8 cellular contexts compared by ENCODE assay signal in genomic region chr19:55549500-55550320, GRCh38. TPM values are rescaled to one million over a fixed set of nuclear protein-coding genes. Genes with fewer than 3 reads are reported as not detected.
A peak's percentile ranks its signal among the peaks of the same experiment; 100 is the strongest.
DNase-seq lines count a peak whose midpoint lies in the region; ATAC-seq, FAIRE-seq and TF ChIP-seq lines count a peak whose summit lies in the region.

No MANE protein-coding gene starts in this region.

- H3K79me1 ChIP-seq in H9 (ENCODE audit: insufficient read depth, low read depth, low read length, poor library complexity, severe bottlenecking), result no peaks in the 10 kb centered on the region

- no peaks in the 10 kb centered on the region for H3K79me2 ChIP-seq in H9 (ENCODE audit: insufficient read depth, low read length)

- H3K4ac ChIP-seq in H9 (ENCODE audit: low read depth, low read length), result no peak overlapping the region; the same call in 1 of the 2 replicates

- peaks cover 7% of the 10 kb centered on the region for H3K23me2 ChIP-seq in H9 (ENCODE audit: insufficient read length, low read depth, low read length, poor library complexity, severe bottlenecking)

- H2BK15ac ChIP-seq in H9 (ENCODE audit: low read depth, low read length), result no peak overlapping the region

- H3K9me3 ChIP-seq in H9 (ENCODE audit: control insufficient read depth, low read depth, low read length) (no peaks in the 10 kb centered on the region), gastroesophageal sphincter (no peaks in the 10 kb centered on the region), small intestine (ENCODE audit: control insufficient read depth, low read depth) (no peaks in the 10 kb centered on the region)

- no peak overlapping the region for H2BK20ac ChIP-seq in H9 (ENCODE audit: low read depth, low read length, poor library complexity, severe bottlenecking)

- H2AFZ ChIP-seq in H9 (ENCODE audit: low read length), result peak overlapping the region; percentile 14

- H3K4me3 Mint-ChIP-seq in H9, result peak overlapping the region; percentile 63 to 82
- no peak overlapping the region for H3K4me3 Mint-ChIP-seq in activated T-helper 1 cell treated with anti-CD3 and anti-CD28 coated beads, Interleukin-12 subunit alpha, Interleukin-12 subunit beta, Interleukin-2, Interleukin-4 antibody, amounts not matched to agents 30 ng/mL and 10 ng/mL and 1 ng/mL, durations not matched to agents 14 hours and 24 hours and 36 hours
- no peak overlapping the region for H3K4me3 Mint-ChIP-seq in effector memory CD8-positive, alpha-beta T cell

- no peaks in the 10 kb centered on the region for H3K36me3 Mint-ChIP-seq in H9 (ENCODE audit: insufficient read depth in 1 of 3, low read depth in 3 of 3)
- no peaks in the 10 kb centered on the region for H3K36me3 Mint-ChIP-seq in activated T-helper 1 cell treated with anti-CD3 and anti-CD28 coated beads, Interleukin-12 subunit alpha, Interleukin-12 subunit beta, Interleukin-2, Interleukin-4 antibody, amounts not matched to agents 30 ng/mL and 10 ng/mL and 1 ng/mL, durations not matched to agents 14 hours and 24 hours and 36 hours (ENCODE audit: low read depth)
- H3K36me3 Mint-ChIP-seq in effector memory CD8-positive, alpha-beta T cell (ENCODE audit: insufficient read depth), result no peaks in the 10 kb centered on the region

- H3K27me3 ChIP-seq in H9 (ENCODE audit: insufficient read depth, low read length) (no peaks in the 10 kb centered on the region), gastroesophageal sphincter (peaks cover 93% of the 10 kb centered on the region), small intestine (ENCODE audit: control insufficient read depth in 2 of 2, insufficient read depth in 2 of 2, low read length in 2 of 2) (peaks cover 0 to 1% of the 10 kb centered on the region in 2 donors)

- H4K5ac ChIP-seq in H9 (ENCODE audit: insufficient read length, low read depth, low read length), result no peak overlapping the region

- H2BK120ac ChIP-seq in H9 (ENCODE audit: low read depth, low read length, poor library complexity, severe bottlenecking), result no peak overlapping the region

- H3K4me3 ChIP-seq in gastroesophageal sphincter (peak overlapping the region in 1 of 2 donors; percentile 23), small intestine (ENCODE audit: low read depth in 1 of 2, low read length in 2 of 2) (no peak overlapping the region)

- TF ChIP-seq CTCF in H9 (conservative IDR thresholded peaks at IDR 0.05) (peak; percentile 18; the same call in 1 of the 3 replicates), RWPE1 (conservative IDR thresholded peaks at IDR 0.05; ENCODE audit: low read depth) (no peak), gastroesophageal sphincter (IDR thresholded peaks at IDR 0.05) (no peak)

- ATAC-seq in gastroesophageal sphincter (peak; percentile 38), GM19463 (IDR thresholded peaks at IDR 0.05; ENCODE audit: unreplicated experiment) (no peak), HG02852 (IDR thresholded peaks at IDR 0.05; ENCODE audit: unreplicated experiment) (no peak)
- no peak for ATAC-seq in effector memory CD8-positive, alpha-beta T cell (replicated peaks)

- WGBS in H9 (ENCODE audit: extremely low coverage, insufficient read length, low lambda C conversion rate), result no CpG with 5 or more reads among the region's 36 CpGs
- 36 to 44% methylated on average over 11 to 12 of the region's 36 CpGs for WGBS in gastroesophageal sphincter (ENCODE audit: low coverage in 1 of 2), 2 donors
- 7 to 32% (median 28%) methylated on average over 36 of the region's 36 CpGs for WGBS in small intestine, 3 donors

- H3K14ac ChIP-seq in H9 (ENCODE audit: insufficient read depth, low read length), result peak overlapping the region; percentile 93; the same call in 1 of the 2 replicates

- no peak for FAIRE-seq in small intestine (lab: Jason Lieb, UNC)

- intact Hi-C loops in activated T-helper 1 cell treated with anti-CD3 and anti-CD28 coated beads, Interleukin-12 subunit alpha, Interleukin-12 subunit beta, Interleukin-2, Interleukin-4 antibody, amounts not matched to agents 30 ng/mL and 10 ng/mL and 1 ng/mL, durations not matched to agents 14 hours and 24 hours and 36 hours (cut with micrococcal nuclease), result no loop called here

- H3K27ac ChIP-seq in H9 (ENCODE audit: insufficient read length, low read depth, low read length), result no peak overlapping the region
- H3K27ac ChIP-seq in RWPE1, result peak overlapping the region; percentile 54
- peak overlapping the region in 3 of 4 donors; percentile 24 to 67 (median 34) for H3K27ac ChIP-seq in gastroesophageal sphincter
- peak overlapping the region in 1 of 2 donors; percentile 60 for H3K27ac ChIP-seq in small intestine (ENCODE audit: low read depth in 1 of 2, low read length in 1 of 2)

- H3T11ph ChIP-seq in H9 (ENCODE audit: low read length), result no peak overlapping the region

- no peak overlapping the region for H3K23ac ChIP-seq in H9 (ENCODE audit: insufficient read length, low read depth, low read length)

- peak overlapping the region in 2 of 3 experiments; percentile 44 to 80; a peak in 4 of 7 replicates for H3K27ac Mint-ChIP-seq in H9
- H3K27ac Mint-ChIP-seq in activated T-helper 1 cell treated with anti-CD3 and anti-CD28 coated beads, Interleukin-12 subunit alpha, Interleukin-12 subunit beta, Interleukin-2, Interleukin-4 antibody, amounts not matched to agents 30 ng/mL and 10 ng/mL and 1 ng/mL, durations not matched to agents 14 hours and 24 hours and 36 hours, result no peak overlapping the region
- no peak overlapping the region for H3K27ac Mint-ChIP-seq in effector memory CD8-positive, alpha-beta T cell

- CTCF ChIA-PET in RWPE1 (lab: Yijun Ruan, JAX), result interaction anchor here (0.6 kb wide), 3 partner anchors 20 to 1157 kb away, joined by 3 to 4 read pairs (median 3); no protein-coding TSS in a partner anchor

- H3K18ac ChIP-seq in H9 (ENCODE audit: insufficient read length, low read depth, low read length), result peak overlapping the region; percentile 92

- H3K27me3 Mint-ChIP-seq in H9 (ENCODE audit: low read depth), result peaks cover 4% of the 10 kb centered on the region
- H3K27me3 Mint-ChIP-seq in activated T-helper 1 cell treated with anti-CD3 and anti-CD28 coated beads, Interleukin-12 subunit alpha, Interleukin-12 subunit beta, Interleukin-2, Interleukin-4 antibody, amounts not matched to agents 30 ng/mL and 10 ng/mL and 1 ng/mL, durations not matched to agents 14 hours and 24 hours and 36 hours (ENCODE audit: insufficient read depth), result peaks cover 11% of the 10 kb centered on the region
- peaks cover 48 to 81% of the 10 kb centered on the region in 2 donors for H3K27me3 Mint-ChIP-seq in effector memory CD8-positive, alpha-beta T cell

- no peak for TF ChIP-seq POLR2A in gastroesophageal sphincter (IDR thresholded peaks at IDR 0.05)

- H3K4me1 ChIP-seq in H9 (ENCODE audit: insufficient read depth, low read length) (peaks cover 8% of the 10 kb centered on the region; the same call in 1 of the 2 replicates), gastroesophageal sphincter (peaks cover 0 to 24% (median 0%) of the 10 kb centered on the region in 3 donors), small intestine (ENCODE audit: control insufficient read depth in 2 of 2, insufficient read depth in 1 of 2, low read depth in 1 of 2, low read length in 1 of 2) (no peaks in the 10 kb centered on the region)

- H2BK12ac ChIP-seq in H9 (ENCODE audit: insufficient read length, low read depth, low read length), result peak overlapping the region; percentile 51

- no peak overlapping the region for H2AK5ac ChIP-seq in H9 (ENCODE audit: insufficient read length, low read length)

- peak overlapping the region; percentile 54 for H3K9ac ChIP-seq in H9 (ENCODE audit: extremely low read depth, insufficient read length, low read length)

- H3K36me3 ChIP-seq in gastroesophageal sphincter, result no peaks in the 10 kb centered on the region
- H3K36me3 ChIP-seq in small intestine (ENCODE audit: control insufficient read depth in 2 of 2, insufficient read depth in 2 of 2, low read length in 2 of 2), result no peaks in the 10 kb centered on the region

- no peak overlapping the region for H3K56ac ChIP-seq in H9 (ENCODE audit: insufficient read length, low read depth, low read length)

- H4K20me1 ChIP-seq in H9 (ENCODE audit: control insufficient read depth, insufficient read depth, insufficient read length), result no peaks in the 10 kb centered on the region

- POLR2A ChIA-PET in RWPE1 (lab: Yijun Ruan, JAX; ENCODE audit: low non-redundant PET), result interaction anchor here (0.6 kb wide), 1 partner anchor 31 kb away, joined by 3 read pairs; no protein-coding TSS in a partner anchor

- H4K91ac ChIP-seq in H9 (ENCODE audit: insufficient read length, low read depth, low read length), result no peak overlapping the region

- H3K4me1 Mint-ChIP-seq in H9, result peaks cover 42 to 69% of the 10 kb centered on the region in 2 experiments
- peaks cover 5% of the 10 kb centered on the region for H3K4me1 Mint-ChIP-seq in activated T-helper 1 cell treated with anti-CD3 and anti-CD28 coated beads, Interleukin-12 subunit alpha, Interleukin-12 subunit beta, Interleukin-2, Interleukin-4 antibody, amounts not matched to agents 30 ng/mL and 10 ng/mL and 1 ng/mL, durations not matched to agents 14 hours and 24 hours and 36 hours (ENCODE audit: low read depth)
- H3K4me1 Mint-ChIP-seq in effector memory CD8-positive, alpha-beta T cell (ENCODE audit: low read depth in 2 of 2), result peaks cover 0 to 2% of the 10 kb centered on the region in 2 donors

- H3K9me3 Mint-ChIP-seq in H9, result no peaks in the 10 kb centered on the region; a peak in 1 of 5 replicates
- no peaks in the 10 kb centered on the region for H3K9me3 Mint-ChIP-seq in activated T-helper 1 cell treated with anti-CD3 and anti-CD28 coated beads, Interleukin-12 subunit alpha, Interleukin-12 subunit beta, Interleukin-2, Interleukin-4 antibody, amounts not matched to agents 30 ng/mL and 10 ng/mL and 1 ng/mL, durations not matched to agents 14 hours and 24 hours and 36 hours
- H3K9me3 Mint-ChIP-seq in effector memory CD8-positive, alpha-beta T cell, result no peaks in the 10 kb centered on the region

- no peak overlapping the region for H4K8ac ChIP-seq in H9 (replicated peaks; ENCODE audit: insufficient read length, low read depth, low read length)

- TF ChIP-seq EP300 in gastroesophageal sphincter (IDR thresholded peaks at IDR 0.05), result no peak

- peak overlapping the region; percentile 41 for H3K4me2 ChIP-seq in H9 (ENCODE audit: insufficient read depth, insufficient read length, low read length)

- no peak overlapping the region for H2BK5ac ChIP-seq in H9 (ENCODE audit: insufficient read length, low read length)

- DNase-seq in H9 (peak; percentile 67), RWPE1 (ENCODE audit: low spot score) (peak; percentile 76), small intestine (peak; percentile 21)
- no peak for DNase-seq in activated T-helper 1 cell treated with anti-CD3 and anti-CD28 coated beads, Interleukin-12 subunit alpha, Interleukin-12 subunit beta, Interleukin-2, Interleukin-4 antibody, amounts not matched to agents 30 ng/mL and 10 ng/mL and 1 ng/mL, durations not matched to agents 14 hours and 24 hours and 36 hours (ENCODE audit: low spot score)
- no peak for DNase-seq in effector memory CD8-positive, alpha-beta T cell

RNA-seq across cellular contexts. Expression of gene SBK3, which starts 4.4 kb away (rescaled TPM):
- total RNA-seq in H9 (2021), result 0.48 and 0.70 TPM in 2 replicates
- under 1 TPM in 2 of 4 donors, not detected in 2; 0.40 TPM for total RNA-seq in gastroesophageal sphincter
- polyA plus RNA-seq in small intestine, result under 1 TPM in 1 of 3 donors, not detected in 2; 0.39 TPM
- not detected in 2 replicates for total RNA-seq in activated T-helper 1 cell treated with anti-CD3 and anti-CD28 coated beads, Interleukin-12 subunit alpha, Interleukin-12 subunit beta, Interleukin-2, Interleukin-4 antibody, amounts not matched to agents 30 ng/mL and 10 ng/mL and 1 ng/mL, durations not matched to agents 14 hours and 24 hours and 36 hours

RNA-seq across cellular contexts. Expression of gene SBK2, which starts 12.8 kb away (rescaled TPM):
- total RNA-seq in H9 (2021), result 2.5 and 2.8 TPM in 2 replicates
- not detected for total RNA-seq in gastroesophageal sphincter
- polyA plus RNA-seq in small intestine, result not detected
- total RNA-seq in activated T-helper 1 cell treated with anti-CD3 and anti-CD28 coated beads, Interleukin-12 subunit alpha, Interleukin-12 subunit beta, Interleukin-2, Interleukin-4 antibody, amounts not matched to agents 30 ng/mL and 10 ng/mL and 1 ng/mL, durations not matched to agents 14 hours and 24 hours and 36 hours, result not detected in 2 replicates

RNA-seq across cellular contexts. Expression of gene ZNF579, which starts 30.9 kb away (rescaled TPM):
- total RNA-seq in H9 (2021), result 19.9 and 21.5 TPM in 2 replicates
- total RNA-seq in gastroesophageal sphincter, result 1 to 10 TPM; 2.8 to 6.9 (median 3.9) TPM
- polyA plus RNA-seq in small intestine, result 1 to 10 TPM; 2.2 to 4.9 (median 4.8) TPM
- 10.2 and 11.7 TPM in 2 replicates for total RNA-seq in activated T-helper 1 cell treated with anti-CD3 and anti-CD28 coated beads, Interleukin-12 subunit alpha, Interleukin-12 subunit beta, Interleukin-2, Interleukin-4 antibody, amounts not matched to agents 30 ng/mL and 10 ng/mL and 1 ng/mL, durations not matched to agents 14 hours and 24 hours and 36 hours

RNA-seq across cellular contexts. Expression of gene FIZ1, which starts 49.6 kb away (rescaled TPM):
- total RNA-seq in H9 (2021) (21.5 and 25.2 TPM in 2 replicates), gastroesophageal sphincter (10 to 100 TPM in 2 of 4 donors, 1 to 10 TPM in 2; 4.7 to 11.2 (median 9.9) TPM)
- polyA plus RNA-seq in small intestine, result 1 to 10 TPM; 7.2 to 7.5 (median 7.3) TPM
- 24.2 and 24.7 TPM in 2 replicates for total RNA-seq in activated T-helper 1 cell treated with anti-CD3 and anti-CD28 coated beads, Interleukin-12 subunit alpha, Interleukin-12 subunit beta, Interleukin-2, Interleukin-4 antibody, amounts not matched to agents 30 ng/mL and 10 ng/mL and 1 ng/mL, durations not matched to agents 14 hours and 24 hours and 36 hours

RNA-seq across cellular contexts. Expression of gene ZNF524, which starts 50.4 kb away (rescaled TPM):
- total RNA-seq in H9 (2021) (2.9 and 3.0 TPM in 2 replicates), gastroesophageal sphincter (10 to 100 TPM; 20.3 to 33.5 (median 26.4) TPM)
- polyA plus RNA-seq in small intestine, result 10 to 100 TPM; 40.2 to 63.5 (median 51.2) TPM
- total RNA-seq in activated T-helper 1 cell treated with anti-CD3 and anti-CD28 coated beads, Interleukin-12 subunit alpha, Interleukin-12 subunit beta, Interleukin-2, Interleukin-4 antibody, amounts not matched to agents 30 ng/mL and 10 ng/mL and 1 ng/mL, durations not matched to agents 14 hours and 24 hours and 36 hours, result 20.0 and 22.9 TPM in 2 replicates

Comparison
In these comparisons a context has a peak if more than half of its experiments do, and no peak if none do; other contexts are left out.
1. DNase-seq: peak in H9 (single experiment), RWPE1 (single experiment) and small intestine (single experiment); none in activated T-helper 1 cell treated with anti-CD3 and anti-CD28 coated beads, Interleukin-12 subunit alpha, Interleukin-12 subunit beta, Interleukin-2, Interleukin-4 antibody, amounts not matched to agents 30 ng/mL and 10 ng/mL and 1 ng/mL, durations not matched to agents 14 hours and 24 hours and 36 hours (single experiment) and effector memory CD8-positive, alpha-beta T cell (0 of 3).
2. H3K27ac Mint-ChIP-seq: peak in H9 (2 of 3); none in activated T-helper 1 cell treated with anti-CD3 and anti-CD28 coated beads, Interleukin-12 subunit alpha, Interleukin-12 subunit beta, Interleukin-2, Interleukin-4 antibody, amounts not matched to agents 30 ng/mL and 10 ng/mL and 1 ng/mL, durations not matched to agents 14 hours and 24 hours and 36 hours (single experiment) and effector memory CD8-positive, alpha-beta T cell (0 of 2).
3. H3K4me3 Mint-ChIP-seq: peak in H9 (2 of 2); none in activated T-helper 1 cell treated with anti-CD3 and anti-CD28 coated beads, Interleukin-12 subunit alpha, Interleukin-12 subunit beta, Interleukin-2, Interleukin-4 antibody, amounts not matched to agents 30 ng/mL and 10 ng/mL and 1 ng/mL, durations not matched to agents 14 hours and 24 hours and 36 hours (single experiment) and effector memory CD8-positive, alpha-beta T cell (0 of 2).